Comparison of ENCODE assay signal across 38 cellular contexts in the genomic region with DNA sequence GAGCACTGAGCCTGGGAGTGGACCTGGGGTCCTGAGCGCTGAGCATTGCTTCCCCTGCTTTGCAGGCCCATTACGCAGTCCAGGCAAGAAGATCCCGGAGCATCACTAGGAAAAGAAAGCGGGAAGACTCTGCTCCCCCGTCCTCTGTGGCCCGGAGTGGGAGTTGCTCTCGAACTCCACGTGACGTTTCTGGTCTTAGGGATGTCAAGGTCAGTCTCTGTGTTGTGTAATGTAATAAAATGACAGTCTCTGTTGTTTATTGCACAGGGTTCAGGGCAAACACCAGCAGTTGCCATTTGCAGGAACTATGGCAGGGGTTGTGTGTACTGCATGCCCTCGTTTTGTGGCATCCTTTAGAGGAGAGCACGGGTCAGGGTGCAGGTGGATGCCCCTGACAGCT. TPM values are rescaled to one million over a fixed set of nuclear protein-coding genes. Genes with fewer than 3 reads are reported as not detected.
"Had no signal": no experiment of that assay in that cellular context is flagged by ENCODE, and none has a peak within 500 bp of the region (broad histone marks: within the 10 kb centered on the region; RNA-seq: fewer than 3 reads in every experiment).

No MANE protein-coding gene starts in this region.

- H3K27ac ChIP-seq: colonic mucosa, esophagus muscularis mucosa, foreskin keratinocyte, gastroesophageal sphincter, heart right ventricle, left lung, neutrophil, parathyroid adenoma, prostate gland, right atrium auricular region, stomach, tibial artery had no signal

- H3K9me3 ChIP-seq: colonic mucosa, esophagus muscularis mucosa, gastroesophageal sphincter, heart right ventricle, left lung, neutrophil, prostate gland, right atrium auricular region, stomach, tibial artery had no signal

- H3K4me3 ChIP-seq: colonic mucosa, esophagus muscularis mucosa, gastroesophageal sphincter, heart right ventricle, left lung, prostate gland, right atrium auricular region, smooth muscle cell, stomach, tibial artery had no signal

- H3K27ac Mint-ChIP-seq: dendritic cell treated with granulocyte-macrophage colony-stimulating factor and Interleukin-4, amounts not matched to agents 40 ng/mL and 50 ng/mL, for 4 days; nephron progenitor cell; stimulated activated effector memory CD8-positive, alpha-beta T cell treated with anti-CD3 and anti-CD28 coated beads, Interleukin-12 subunit alpha, Interleukin-12 subunit beta, amount 100 ng/mL, for 72 hours; type B pancreatic cell had no signal

- DNase-seq: colonic mucosa; effector CD8-positive, alpha-beta T cell; foreskin keratinocyte; heart right ventricle; hippocampal formation; left cardiac atrium; left lung; mesenchymal stem cell; naive thymus-derived CD8-positive, alpha-beta T cell; nephron progenitor cell; stimulated activated CD4-positive, alpha-beta T cell treated with anti-CD3 and anti-CD28 coated beads, Interleukin-2, amount 100 ng/mL, for 24 hours; stimulated activated CD4-positive, alpha-beta T cell treated with anti-CD3 and anti-CD28 coated beads, Interleukin-4, amount 100 ng/mL, for 24 hours; stimulated activated naive CD4-positive, alpha-beta T cell treated with Interleukin-2 at 50 U/mL for 16 hours; stomach; tibial artery had no signal

- H3K9me3 Mint-ChIP-seq: dendritic cell treated with granulocyte-macrophage colony-stimulating factor and Interleukin-4, amounts not matched to agents 40 ng/mL and 50 ng/mL, for 4 days; naive thymus-derived CD8-positive, alpha-beta T cell; nephron progenitor cell; stimulated activated effector memory CD8-positive, alpha-beta T cell treated with anti-CD3 and anti-CD28 coated beads, Interleukin-12 subunit alpha, Interleukin-12 subunit beta, amount 100 ng/mL, for 72 hours; type B pancreatic cell had no signal

- H3K27me3 Mint-ChIP-seq: dendritic cell treated with granulocyte-macrophage colony-stimulating factor and Interleukin-4, amounts not matched to agents 40 ng/mL and 50 ng/mL, for 4 days; naive thymus-derived CD8-positive, alpha-beta T cell; type B pancreatic cell had no signal

- H3K27me3 ChIP-seq: colonic mucosa, esophagus muscularis mucosa, foreskin keratinocyte, gastroesophageal sphincter, heart right ventricle, left lung, neutrophil, right atrium auricular region, stomach, tibial artery had no signal

- H3K4me1 Mint-ChIP-seq: nephron progenitor cell; stimulated activated effector memory CD8-positive, alpha-beta T cell treated with anti-CD3 and anti-CD28 coated beads, Interleukin-12 subunit alpha, Interleukin-12 subunit beta, amount 100 ng/mL, for 72 hours had no signal

- FAIRE-seq: endothelial cell of umbilical vein, islet of Langerhans, urothelium cell line had no signal

- H3K4me1 ChIP-seq: colonic mucosa, esophagus muscularis mucosa, foreskin keratinocyte, gastroesophageal sphincter, heart right ventricle, left lung, parathyroid adenoma, prostate gland, right atrium auricular region, stomach, tibial artery had no signal

- H2AFZ ChIP-seq: parathyroid adenoma had no signal

- H3K4me3 Mint-ChIP-seq: dendritic cell treated with granulocyte-macrophage colony-stimulating factor and Interleukin-4, amounts not matched to agents 40 ng/mL and 50 ng/mL, for 4 days; naive thymus-derived CD8-positive, alpha-beta T cell; nephron progenitor cell; stimulated activated effector memory CD8-positive, alpha-beta T cell treated with anti-CD3 and anti-CD28 coated beads, Interleukin-12 subunit alpha, Interleukin-12 subunit beta, amount 100 ng/mL, for 72 hours; type B pancreatic cell had no signal

- H3K79me2 ChIP-seq: parathyroid adenoma had no signal

- H3K9ac ChIP-seq: parathyroid adenoma had no signal

- ATAC-seq: foreskin keratinocyte; gastroesophageal sphincter; left cardiac atrium; left lung; naive thymus-derived CD8-positive, alpha-beta T cell; sciatic nerve; stimulated activated effector memory CD8-positive, alpha-beta T cell treated with anti-CD3 and anti-CD28 coated beads, Interleukin-12 subunit alpha, Interleukin-12 subunit beta, amount 100 ng/mL, for 72 hours had no signal

- H3K4me2 ChIP-seq: smooth muscle cell had no signal

RNA-seq across cellular contexts. Expression of a gene that starts 10.0 kb away (rescaled TPM):
- total RNA-seq: chondrocyte; colonic mucosa; endothelial cell of umbilical vein; epithelial cell of proximal tubule; esophagus muscularis mucosa; fibroblast of lung; foreskin keratinocyte; gastroesophageal sphincter; left cardiac atrium; left lung; lower leg skin; lung microvascular endothelial cell; myocyte; naive thymus-derived CD8-positive, alpha-beta T cell; omental fat pad; prostate gland; sciatic nerve; smooth muscle cell; subcutaneous adipose tissue; temporal lobe had no signal
- polyA plus RNA-seq: endothelial cell of umbilical vein; fibroblast of lung; foreskin keratinocyte; naive thymus-derived CD8-positive, alpha-beta T cell; smooth muscle cell; stomach had no signal
